15 cellular contexts compared by ENCODE assay signal in genomic region chr15:63134245-63134644, GRCh38. TPM values are rescaled to one million over a fixed set of nuclear protein-coding genes. Genes with fewer than 3 reads are reported as not detected.
DNase-seq lines count a peak whose midpoint lies in the region; ATAC-seq, FAIRE-seq and TF ChIP-seq lines count a peak whose summit lies in the region.
"Had no signal": no experiment of that assay in that cellular context is flagged by ENCODE, and none has a peak within 500 bp of the region (broad histone marks: within the 10 kb centered on the region; RNA-seq: fewer than 3 reads in every experiment).

No MANE protein-coding gene starts in this region.

- TF ChIP-seq EP300 in suprapubic skin (IDR thresholded peaks at IDR 0.05) = no peak

- FAIRE-seq in H54 (lab: Jason Lieb, UNC) = peak; percentile 72

- peaks cover 23% of the 10 kb centered on the region for H3K36me3 ChIP-seq in suprapubic skin

- no peak for TF ChIP-seq CTCF in suprapubic skin (IDR thresholded peaks at IDR 0.05)

- WGBS in suprapubic skin = 91% methylated on average over 1 of the region's 1 CpG

- H3K27ac ChIP-seq in suprapubic skin = peak overlapping the region; percentile 63

- TF ChIP-seq POLR2A in H54 (IDR thresholded peaks at IDR 0.05; ENCODE audit: low read depth, low read length) = no peak
- no peak for TF ChIP-seq POLR2A in suprapubic skin (IDR thresholded peaks at IDR 0.05)

- H3K4me3 ChIP-seq in suprapubic skin = no peak overlapping the region

- peaks cover 18% of the 10 kb centered on the region for H3K4me1 ChIP-seq in suprapubic skin

- ATAC-seq in HG02870 (IDR thresholded peaks at IDR 0.05; ENCODE audit: unreplicated experiment) (no peak), GM21367 (IDR thresholded peaks at IDR 0.05; ENCODE audit: unreplicated experiment) (no peak), HG03442 (IDR thresholded peaks at IDR 0.05; ENCODE audit: unreplicated experiment) (no peak)
- ATAC-seq: natural killer cell had no signal

- DNase-seq in H54 (ENCODE audit: insufficient read length, low spot score) (no peak), astrocyte of the hippocampus (ENCODE audit: low read depth, low spot score) (peak; percentile 24), iris pigment epithelial cell (ENCODE audit: low read depth) (peak; percentile 26), suprapubic skin (ENCODE audit: low spot score in 2 of 2) (no peak), islet precursor cell (no peak)
- DNase-seq: activated CD4-positive, alpha-beta T cell treated with anti-CD3 and anti-CD28 coated beads, Interleukin-2, amount 50 U/mL, for 4 hours; activated T-cell treated with anti-CD3 and anti-CD28 coated beads, Interleukin-2, amount 50 U/mL, for 1 hour; effector CD4-positive, alpha-beta T cell; H7; natural killer cell; NCI-H345; NK-92 treated with Interleukin-12 subunit alpha and Interleukin-12 subunit beta, amount 100 ng/mL, for 24 hours had no signal

- H3K27me3 ChIP-seq in suprapubic skin = no peaks in the 10 kb centered on the region

- no peaks in the 10 kb centered on the region for H3K9me3 ChIP-seq in suprapubic skin

RNA-seq across cellular contexts. Expression of gene LACTB, which starts 12.6 kb away (rescaled TPM):
- 10 to 100 TPM; 11.3 to 15.9 (median 12.6) TPM for total RNA-seq in suprapubic skin

RNA-seq across cellular contexts. Expression of gene RPS27L, which starts 23.0 kb away (rescaled TPM):
- 10 to 100 TPM; 47.8 to 94.9 (median 51.5) TPM for total RNA-seq in suprapubic skin

RNA-seq across cellular contexts. Expression of gene RAB8B, which starts 55.2 kb away (rescaled TPM):
- total RNA-seq in suprapubic skin = 10 to 100 TPM; 11.0 to 12.9 (median 12.5) TPM

Comparison
In these comparisons a context has a peak if more than half of its experiments do, and no peak if none do; other contexts are left out.
1. DNase-seq: peak in astrocyte of the hippocampus (single experiment) and iris pigment epithelial cell (single experiment); none in H54 (single experiment), suprapubic skin (0 of 2) and islet precursor cell (single experiment).